Comparison of ENCODE assay signal across 26 cellular contexts in the genomic region with DNA sequence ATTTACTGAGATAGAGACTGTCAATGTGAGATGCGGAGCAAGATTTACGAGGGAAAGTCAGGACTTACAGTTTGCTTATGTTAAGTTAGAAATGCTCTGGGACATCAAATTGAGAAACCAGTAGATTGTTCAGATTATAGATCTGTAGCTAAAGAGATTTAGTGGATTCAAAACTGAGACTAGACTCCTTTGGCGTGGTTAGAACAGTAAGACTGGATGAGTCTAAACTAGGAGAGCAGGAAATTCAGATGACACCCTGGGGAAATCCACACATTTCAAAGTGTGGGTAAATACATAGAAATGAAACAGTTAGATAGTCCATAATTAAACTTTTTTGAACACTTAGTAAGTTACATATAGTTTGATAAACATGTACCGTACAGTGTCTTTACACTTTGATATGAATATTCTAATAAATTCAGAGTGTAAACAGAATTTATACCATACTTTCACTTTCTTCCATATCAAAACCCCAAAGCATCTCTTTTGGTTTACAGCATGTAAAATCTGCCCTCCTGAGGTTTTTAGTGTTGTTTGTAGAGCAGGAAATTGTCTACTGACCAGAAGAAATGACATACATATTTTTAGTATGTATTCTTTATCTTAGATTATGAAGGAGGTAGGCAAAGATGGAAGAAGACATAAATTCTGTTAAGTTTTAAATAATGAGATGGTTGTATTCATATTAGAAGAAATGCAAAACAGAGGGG.
"Had no signal": no experiment of that assay in that cellular context is flagged by ENCODE, and none has a peak within 500 bp of the region (broad histone marks: within the 10 kb centered on the region; RNA-seq: fewer than 3 reads in every experiment).

No MANE protein-coding gene starts in this region.

- H3K9me3 ChIP-seq: neutrophil, pancreas, prostate gland, testis, transverse colon had no signal

- H3K27me3 ChIP-seq: brain microvascular endothelial cell, neutrophil, pancreas, testis, transverse colon had no signal

- H3K4me3 Mint-ChIP-seq: activated CD8-positive, alpha-beta T cell treated with anti-CD3 and anti-CD28 coated beads for 36 hours; activated naive CD8-positive, alpha-beta T cell treated with anti-CD3 and anti-CD28 coated beads, Interleukin-2, amount 10 ng/mL, durations not matched to agents 7 days and 5 days; mesothelial cell of epicardium; nephron progenitor cell; stimulated activated naive B cell treated with anti-CD40 and anti-IgM and Interleukin-4, amounts not matched to agents 10 μg/mL and 1 μg/mL and 100 μg/mL, for 72 hours; T-cell; T-helper 2 cell treated with Interferon-gamma antibody and Interleukin-4, amounts not matched to agents 5 μg/mL and 100 μg/mL, for 36 hours had no signal

- H3K4me1 Mint-ChIP-seq: naive B cell; nephron progenitor cell; stimulated activated naive B cell treated with anti-CD40 and anti-IgM and Interleukin-4, amounts not matched to agents 10 μg/mL and 1 μg/mL and 100 μg/mL, for 72 hours had no signal

- ATAC-seq: activated CD8-positive, alpha-beta T cell treated with anti-CD3 and anti-CD28 coated beads for 36 hours; left colon; pancreas; stimulated activated naive B cell treated with anti-CD40 and anti-IgM and Interleukin-4, amounts not matched to agents 10 μg/mL and 1 μg/mL and 100 μg/mL, for 72 hours; T-cell had no signal

- H3K27ac Mint-ChIP-seq: activated CD8-positive, alpha-beta T cell treated with anti-CD3 and anti-CD28 coated beads for 36 hours; activated naive CD8-positive, alpha-beta T cell treated with anti-CD3 and anti-CD28 coated beads, Interleukin-2, amount 10 ng/mL, durations not matched to agents 7 days and 5 days; mesothelial cell of epicardium; naive B cell; nephron progenitor cell; stimulated activated naive B cell treated with anti-CD40 and anti-IgM and Interleukin-4, amounts not matched to agents 10 μg/mL and 1 μg/mL and 100 μg/mL, for 72 hours; T-cell; T-helper 2 cell treated with Interferon-gamma antibody and Interleukin-4, amounts not matched to agents 5 μg/mL and 100 μg/mL, for 36 hours had no signal

- H3K36me3 Mint-ChIP-seq: activated naive CD8-positive, alpha-beta T cell treated with anti-CD3 and anti-CD28 coated beads, Interleukin-2, amount 10 ng/mL, durations not matched to agents 7 days and 5 days; mesothelial cell of epicardium; naive B cell; stimulated activated naive B cell treated with anti-CD40 and anti-IgM and Interleukin-4, amounts not matched to agents 10 μg/mL and 1 μg/mL and 100 μg/mL, for 72 hours; T-cell had no signal

- H3K4me1 ChIP-seq: pancreas, prostate gland, testis, transverse colon had no signal

- DNase-seq: activated CD4-positive, alpha-beta T cell treated with anti-CD3 and anti-CD28 coated beads for 48 hours; activated CD8-positive, alpha-beta T cell treated with anti-CD3 and anti-CD28 coated beads for 36 hours; activated effector memory CD4-positive, alpha-beta T cell treated with Interleukin-2 at 50 U/mL for 16 hours; activated naive CD4-positive, alpha-beta T cell treated with Interleukin-2 at 50 U/mL for 16 hours; activated naive CD8-positive, alpha-beta T cell treated with anti-CD3 and anti-CD28 coated beads, Interleukin-2, amount 10 ng/mL, durations not matched to agents 7 days and 5 days; activated T-cell treated with anti-CD3 and anti-CD28 coated beads, Interleukin-2, amount 50 U/mL, for 48 hours; amniotic stem cell; brain microvascular endothelial cell; foreskin fibroblast; head of caudate nucleus; hippocampal formation; kidney; left colon; naive B cell; nephron progenitor cell; pancreas; stimulated activated CD4-positive, alpha-beta T cell treated with anti-CD3 and anti-CD28 coated beads, Interleukin-15, amount 100 ng/mL, for 24 hours; stimulated activated CD4-positive, alpha-beta T cell treated with anti-CD3 and anti-CD28 coated beads, Interleukin-2, amount 100 ng/mL, for 24 hours; stimulated activated naive B cell treated with anti-CD40 and anti-IgM and Interleukin-4, amounts not matched to agents 10 μg/mL and 1 μg/mL and 100 μg/mL, for 72 hours; T-cell; testis; transverse colon had no signal

- H3K27ac ChIP-seq: brain microvascular endothelial cell, neutrophil, pancreas, prostate gland, testis, transverse colon had no signal

- H3K9me3 Mint-ChIP-seq: activated CD8-positive, alpha-beta T cell treated with anti-CD3 and anti-CD28 coated beads for 36 hours; activated naive CD8-positive, alpha-beta T cell treated with anti-CD3 and anti-CD28 coated beads, Interleukin-2, amount 10 ng/mL, durations not matched to agents 7 days and 5 days; mesothelial cell of epicardium; naive B cell; nephron progenitor cell; stimulated activated naive B cell treated with anti-CD40 and anti-IgM and Interleukin-4, amounts not matched to agents 10 μg/mL and 1 μg/mL and 100 μg/mL, for 72 hours; T-cell; T-helper 2 cell treated with Interferon-gamma antibody and Interleukin-4, amounts not matched to agents 5 μg/mL and 100 μg/mL, for 36 hours had no signal

- H3K36me3 ChIP-seq: brain microvascular endothelial cell, neutrophil, pancreas, prostate gland, transverse colon had no signal

- H3K4me3 ChIP-seq: pancreas, prostate gland, testis, transverse colon had no signal
